17 cellular contexts compared by ENCODE assay signal in genomic region chr3:103167850-103168249, GRCh38.
"Had no signal": no experiment of that assay in that cellular context is flagged by ENCODE, and none has a peak within 500 bp of the region (broad histone marks: within the 10 kb centered on the region; RNA-seq: fewer than 3 reads in every experiment).

No MANE protein-coding gene starts in this region.

- H3K4me1 Mint-ChIP-seq: activated CD4-positive, alpha-beta T cell treated with anti-CD3 and anti-CD28 coated beads, Interleukin-2, amount 10 ng/mL, durations not matched to agents 24 days and 14 days; activated naive CD8-positive, alpha-beta T cell treated with anti-CD3 and anti-CD28 coated beads, Interleukin-2, amount 10 ng/mL, durations not matched to agents 7 days and 5 days; central memory CD8-positive, alpha-beta T cell; naive B cell; neural progenitor cell; stimulated activated naive CD8-positive, alpha-beta T cell treated with anti-CD3 and anti-CD28 coated beads, Interleukin-15, amount 100 ng/mL, for 72 hours had no signal

- DNase-seq: activated CD4-positive, alpha-beta T cell treated with anti-CD3 and anti-CD28 coated beads, Interleukin-2, amount 10 ng/mL, durations not matched to agents 24 days and 14 days; activated CD4-positive, CD25-positive, alpha-beta regulatory T cell; activated CD8-positive, alpha-beta memory T cell treated with anti-CD3 and anti-CD28 coated beads, Interleukin-2, amount 50 U/mL, for 48 hours; activated gamma-delta T cell treated with Interleukin-2 at 50 U/mL for 16 hours; activated naive CD8-positive, alpha-beta T cell treated with anti-CD3 and anti-CD28 coated beads, Interleukin-2, amount 10 ng/mL, durations not matched to agents 7 days and 5 days; brain microvascular endothelial cell; hippocampal formation; left ventricle myocardium inferior; naive B cell; ovary; stimulated activated naive CD8-positive, alpha-beta T cell treated with anti-CD3 and anti-CD28 coated beads, Interleukin-15, amount 100 ng/mL, for 72 hours; upper lobe of left lung had no signal

- H3K9me3 Mint-ChIP-seq: activated naive CD8-positive, alpha-beta T cell treated with anti-CD3 and anti-CD28 coated beads, Interleukin-2, amount 10 ng/mL, durations not matched to agents 7 days and 5 days; neural progenitor cell had no signal

- H3K4me3 ChIP-seq: coronary artery, esophagus muscularis mucosa, left ventricle myocardium inferior, neural progenitor cell, ovary, upper lobe of left lung had no signal

- H3K36me3 Mint-ChIP-seq: activated naive CD8-positive, alpha-beta T cell treated with anti-CD3 and anti-CD28 coated beads, Interleukin-2, amount 10 ng/mL, durations not matched to agents 7 days and 5 days; naive B cell; neural progenitor cell had no signal

- H3K4me3 Mint-ChIP-seq: activated CD4-positive, alpha-beta T cell treated with anti-CD3 and anti-CD28 coated beads, Interleukin-2, amount 10 ng/mL, durations not matched to agents 24 days and 14 days; activated naive CD8-positive, alpha-beta T cell treated with anti-CD3 and anti-CD28 coated beads, Interleukin-2, amount 10 ng/mL, durations not matched to agents 7 days and 5 days; central memory CD8-positive, alpha-beta T cell; neural progenitor cell; stimulated activated naive CD8-positive, alpha-beta T cell treated with anti-CD3 and anti-CD28 coated beads, Interleukin-15, amount 100 ng/mL, for 72 hours had no signal

- H3K27ac Mint-ChIP-seq: activated CD4-positive, alpha-beta T cell treated with anti-CD3 and anti-CD28 coated beads, Interleukin-2, amount 10 ng/mL, durations not matched to agents 24 days and 14 days; activated naive CD8-positive, alpha-beta T cell treated with anti-CD3 and anti-CD28 coated beads, Interleukin-2, amount 10 ng/mL, durations not matched to agents 7 days and 5 days; neural progenitor cell; stimulated activated naive CD8-positive, alpha-beta T cell treated with anti-CD3 and anti-CD28 coated beads, Interleukin-15, amount 100 ng/mL, for 72 hours had no signal

- ATAC-seq: sciatic nerve; stimulated activated naive CD8-positive, alpha-beta T cell treated with anti-CD3 and anti-CD28 coated beads, Interleukin-15, amount 100 ng/mL, for 72 hours had no signal

- H3K27me3 Mint-ChIP-seq: activated CD4-positive, alpha-beta T cell treated with anti-CD3 and anti-CD28 coated beads, Interleukin-2, amount 10 ng/mL, durations not matched to agents 24 days and 14 days; activated naive CD8-positive, alpha-beta T cell treated with anti-CD3 and anti-CD28 coated beads, Interleukin-2, amount 10 ng/mL, durations not matched to agents 7 days and 5 days; central memory CD8-positive, alpha-beta T cell; naive B cell; stimulated activated naive CD8-positive, alpha-beta T cell treated with anti-CD3 and anti-CD28 coated beads, Interleukin-15, amount 100 ng/mL, for 72 hours had no signal
